Comparison of ENCODE assay signal across 8 cellular contexts in the genomic region with DNA sequence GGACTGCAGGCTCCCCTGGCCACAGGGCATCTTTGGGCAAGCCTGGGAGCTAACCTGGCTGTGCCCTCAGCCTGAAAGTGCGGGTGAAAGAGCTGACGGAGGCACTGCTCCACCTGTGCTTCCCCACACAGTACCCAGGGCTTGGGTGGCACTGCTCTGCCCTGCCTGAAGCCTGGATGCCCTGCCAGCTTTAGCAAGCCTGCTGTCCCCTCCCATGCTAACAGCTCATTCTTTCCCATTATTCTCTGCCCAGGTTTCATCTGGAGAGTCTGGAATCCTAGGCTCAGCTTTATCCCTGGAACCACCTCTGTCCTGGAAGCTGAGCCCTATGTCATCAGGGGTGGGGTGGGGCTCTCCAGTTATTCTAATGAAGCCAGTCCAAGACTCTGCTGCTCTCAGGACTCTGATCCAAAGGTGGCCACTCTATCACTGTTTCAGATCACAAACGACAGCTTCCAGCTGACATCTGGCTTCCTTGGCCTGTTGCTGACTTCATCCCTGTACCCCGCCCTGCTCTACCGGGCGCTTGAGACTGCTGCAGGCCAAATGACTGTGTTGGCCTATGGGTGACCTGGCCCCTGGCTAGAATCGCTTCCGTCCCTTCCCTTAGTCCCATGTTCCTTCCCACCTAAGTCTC. TPM values are rescaled to one million over a fixed set of nuclear protein-coding genes. Genes with fewer than 3 reads are reported as not detected.
DNase-seq lines count a peak whose midpoint lies in the region; ATAC-seq and TF ChIP-seq lines count a peak whose summit lies in the region.

No MANE protein-coding gene starts in this region.

- H3K9ac ChIP-seq in mesenchymal stem cell (ENCODE audit: low read length): peak overlapping the region; percentile 52

- H3K9me3 Mint-ChIP-seq in activated CD8-positive, alpha-beta memory T cell treated with anti-CD3 and anti-CD28 coated beads, Interleukin-2, amount 10 ng/mL, durations not matched to agents 7 days and 5 days (ENCODE audit: low read depth): no peaks in the 10 kb centered on the region

- H3K27ac ChIP-seq in coronary artery (peak overlapping the region; percentile 58 to 86), mesenchymal stem cell (ENCODE audit: low read length, poor library complexity, severe bottlenecking) (no peak overlapping the region), urinary bladder (ENCODE audit: low read depth) (peak overlapping the region; percentile 66)

- H3K79me1 ChIP-seq in mesenchymal stem cell (replicated peaks; ENCODE audit: low read length, poor library complexity, severe bottlenecking): peaks cover 23% of the 10 kb centered on the region

- WGBS in mesenchymal stem cell: 40% methylated on average over 8 of the region's 8 CpGs
- 41% methylated on average over 8 of the region's 8 CpGs for WGBS in urinary bladder

- peak overlapping the region; percentile 81 to 87 for H3K18ac ChIP-seq in mesenchymal stem cell (ENCODE audit: low read depth in 1 of 2, low read length in 2 of 2)

- H3K27me3 Mint-ChIP-seq in activated CD8-positive, alpha-beta memory T cell treated with anti-CD3 and anti-CD28 coated beads, Interleukin-2, amount 10 ng/mL, durations not matched to agents 7 days and 5 days: no peaks in the 10 kb centered on the region

- H3K27me3 ChIP-seq in mesenchymal stem cell (ENCODE audit: control insufficient read depth in 1 of 2, insufficient read depth in 1 of 2, low read length in 2 of 2): no peaks in the 10 kb centered on the region

- no peak for TF ChIP-seq CTCF in coronary artery (IDR thresholded peaks at IDR 0.05)

- H3K4me3 ChIP-seq in coronary artery (no peak overlapping the region), mesenchymal stem cell (ENCODE audit: insufficient read depth in 1 of 2, low read depth in 1 of 2, low read length in 2 of 2) (peak overlapping the region in 1 of 2 experiments; percentile 4), urinary bladder (ENCODE audit: low read depth, low read length) (no peak overlapping the region)

- H4K91ac ChIP-seq in mesenchymal stem cell (ENCODE audit: low read length): peak overlapping the region; percentile 91

- H3K4me2 ChIP-seq in mesenchymal stem cell (ENCODE audit: low read length, poor library complexity, severe bottlenecking): no peak overlapping the region

- peak overlapping the region; percentile 86 to 98 for H2BK12ac ChIP-seq in mesenchymal stem cell (ENCODE audit: low read length in 2 of 2)

- H3K36me3 Mint-ChIP-seq in activated CD8-positive, alpha-beta memory T cell treated with anti-CD3 and anti-CD28 coated beads, Interleukin-2, amount 10 ng/mL, durations not matched to agents 7 days and 5 days: peaks cover 16% of the 10 kb centered on the region

- H3K27ac Mint-ChIP-seq in activated CD8-positive, alpha-beta memory T cell treated with anti-CD3 and anti-CD28 coated beads, Interleukin-2, amount 10 ng/mL, durations not matched to agents 7 days and 5 days: peak overlapping the region; percentile 64

- H2BK5ac ChIP-seq in mesenchymal stem cell (ENCODE audit: low read depth, low read length, poor library complexity, severe bottlenecking): no peak overlapping the region

- H4K8ac ChIP-seq in mesenchymal stem cell (ENCODE audit: low read length): peak overlapping the region; percentile 86

- H3K9me3 ChIP-seq in mesenchymal stem cell (ENCODE audit: control insufficient read depth, low read length): no peaks in the 10 kb centered on the region

- H3K4me1 Mint-ChIP-seq in activated CD8-positive, alpha-beta memory T cell treated with anti-CD3 and anti-CD28 coated beads, Interleukin-2, amount 10 ng/mL, durations not matched to agents 7 days and 5 days: peaks cover 87% of the 10 kb centered on the region

- peak overlapping the region; percentile 67 for H2AK5ac ChIP-seq in mesenchymal stem cell (ENCODE audit: low read length, severe bottlenecking)

- peak overlapping the region in 1 of 2 experiments; percentile 84 for H3K14ac ChIP-seq in mesenchymal stem cell (ENCODE audit: low read length in 2 of 2)

- no peak overlapping the region for H3K4me3 Mint-ChIP-seq in activated CD8-positive, alpha-beta memory T cell treated with anti-CD3 and anti-CD28 coated beads, Interleukin-2, amount 10 ng/mL, durations not matched to agents 7 days and 5 days

- CTCF ChIA-PET in activated CD8-positive, alpha-beta memory T cell treated with anti-CD3 and anti-CD28 coated beads, Interleukin-2, amount 10 ng/mL, durations not matched to agents 7 days and 5 days (lab: Charles Lee): interaction anchor here (3.8 to 12.2 kb wide), 3 partner anchors 16 to 161 kb away, joined by 22 to 198 read pairs (median 96); a partner anchor contains a TSS

- peaks cover 30 to 35% of the 10 kb centered on the region in 2 experiments for H3K36me3 ChIP-seq in mesenchymal stem cell (ENCODE audit: control insufficient read depth in 1 of 2, insufficient read depth in 2 of 2, low read depth in 1 of 2, low read length in 2 of 2)
- H3K36me3 ChIP-seq in urinary bladder (ENCODE audit: insufficient read depth): no peaks in the 10 kb centered on the region

- DNase-seq in activated CD8-positive, alpha-beta memory T cell treated with anti-CD3 and anti-CD28 coated beads, Interleukin-2, amount 10 ng/mL, durations not matched to agents 7 days and 5 days: no peak
- no peak for DNase-seq in activated CD8-positive, alpha-beta memory T cell treated with anti-CD3 and anti-CD28 coated beads for 24 hours
- no peak for DNase-seq in coronary artery (ENCODE audit: low spot score)
- DNase-seq in mesenchymal stem cell: peak; percentile 84
- no peak for DNase-seq in occipital lobe (lab: John Stamatoyannopoulos, UW)
- no peak for DNase-seq in NCI-H2081 (lab: John Stamatoyannopoulos, UW)

- H3K23ac ChIP-seq in mesenchymal stem cell (ENCODE audit: low read length in 2 of 2): no peak overlapping the region

- peaks cover 57% of the 10 kb centered on the region for H3K4me1 ChIP-seq in mesenchymal stem cell (ENCODE audit: control insufficient read depth, insufficient read depth, low read depth, low read length)
- H3K4me1 ChIP-seq in urinary bladder (ENCODE audit: insufficient read depth): no peaks in the 10 kb centered on the region

- no peak overlapping the region for H2AFZ ChIP-seq in mesenchymal stem cell (ENCODE audit: low read depth, low read length)

- ATAC-seq in activated CD8-positive, alpha-beta memory T cell treated with anti-CD3 and anti-CD28 coated beads, Interleukin-2, amount 10 ng/mL, durations not matched to agents 7 days and 5 days: no peak
- no peak for ATAC-seq in GM19467 (IDR thresholded peaks at IDR 0.05; ENCODE audit: unreplicated experiment)

- H3K4ac ChIP-seq in mesenchymal stem cell (ENCODE audit: low read depth in 1 of 2, low read length in 2 of 2): peak overlapping the region; percentile 83 to 90

- H2BK120ac ChIP-seq in mesenchymal stem cell (ENCODE audit: low read depth, low read length): peak overlapping the region; percentile 78

- H2BK15ac ChIP-seq in mesenchymal stem cell (ENCODE audit: low read depth, poor library complexity, severe bottlenecking): peak overlapping the region; percentile 68

RNA-seq across cellular contexts. Expression of a gene that starts 29.3 kb away (rescaled TPM):
- total RNA-seq in activated CD8-positive, alpha-beta memory T cell treated with anti-CD3 and anti-CD28 coated beads, Interleukin-2, amount 10 ng/mL, durations not matched to agents 7 days and 5 days: 100 to 1,000 TPM in 1 of 2 experiments, 10 to 100 TPM in 1; 88.5 to 122 TPM
- polyA plus RNA-seq in mesenchymal stem cell (2013, experiment 1 of 2): 25.3 TPM
- 23.9 TPM for polyA plus RNA-seq in mesenchymal stem cell (2013, experiment 2 of 2)
- total RNA-seq in urinary bladder (31.4 TPM), occipital lobe (3.1 TPM)
- polyA plus RNA-seq in urinary bladder: 19.2 TPM

RNA-seq across cellular contexts. Expression of a gene that starts 42.4 kb away (rescaled TPM):
- total RNA-seq in activated CD8-positive, alpha-beta memory T cell treated with anti-CD3 and anti-CD28 coated beads, Interleukin-2, amount 10 ng/mL, durations not matched to agents 7 days and 5 days: 10 to 100 TPM; 31.7 to 42.2 TPM
- polyA plus RNA-seq in mesenchymal stem cell (2013, experiment 1 of 2): 72.1 TPM
- polyA plus RNA-seq in mesenchymal stem cell (2013, experiment 2 of 2): 72.9 TPM
- 9.5 TPM for total RNA-seq in urinary bladder
- 40.1 TPM for polyA plus RNA-seq in urinary bladder
- total RNA-seq in occipital lobe: 15.8 TPM

RNA-seq across cellular contexts. Expression of a gene that starts 54.3 kb away (rescaled TPM):
- 10 to 100 TPM; 29.2 to 37.5 TPM for total RNA-seq in activated CD8-positive, alpha-beta memory T cell treated with anti-CD3 and anti-CD28 coated beads, Interleukin-2, amount 10 ng/mL, durations not matched to agents 7 days and 5 days
- polyA plus RNA-seq in mesenchymal stem cell (2013, experiment 1 of 2): 24.6 TPM
- 23.7 TPM for polyA plus RNA-seq in mesenchymal stem cell (2013, experiment 2 of 2)
- total RNA-seq in urinary bladder: 17.4 TPM
- polyA plus RNA-seq in urinary bladder: 36.5 TPM
- total RNA-seq in occipital lobe: 20.7 TPM

RNA-seq across cellular contexts. Expression of a gene that starts 59.1 kb away (rescaled TPM):
- total RNA-seq in activated CD8-positive, alpha-beta memory T cell treated with anti-CD3 and anti-CD28 coated beads, Interleukin-2, amount 10 ng/mL, durations not matched to agents 7 days and 5 days: under 1 TPM; 0.09 to 0.45 TPM
- 0.10 TPM for polyA plus RNA-seq in mesenchymal stem cell (2013, experiment 1 of 2)
- 0.04 TPM for polyA plus RNA-seq in mesenchymal stem cell (2013, experiment 2 of 2)
- total RNA-seq in urinary bladder (1.3 TPM), occipital lobe (25.0 TPM)
- 4.5 TPM for polyA plus RNA-seq in urinary bladder
